ENCODE assay signal across 18 cellular contexts in genomic region chr5:76692274-76692540, GRCh38. TPM values are rescaled to one million over a fixed set of nuclear protein-coding genes. Genes with fewer than 3 reads are reported as not detected.
DNase-seq lines count a peak whose midpoint lies in the region; ATAC-seq and TF ChIP-seq lines count a peak whose summit lies in the region.
"Had no signal": no experiment of that assay in that cellular context is flagged by ENCODE, and none has a peak within 500 bp of the region (broad histone marks: within the 10 kb centered on the region; RNA-seq: fewer than 3 reads in every experiment).

No MANE protein-coding gene starts in this region.

- H3K9me3 ChIP-seq in AG04450 (ENCODE audit: control insufficient read depth, insufficient read depth, low read length) = no peaks in the 10 kb centered on the region
- H3K9me3 ChIP-seq in ascending aorta = no peaks in the 10 kb centered on the region
- H3K9me3 ChIP-seq: BLaER1 treated with 17β-estradiol and CSF1 and Interleukin-3, amounts not matched to agents 10 nM and 100 nM; gastrocnemius medialis had no signal

- CTCF ChIA-PET in AG04450 (lab: Charles Lee) = interaction anchor here (0.8 to 1.7 kb wide), 2 partner anchors 23 to 82 kb away, joined by 4 to 6 read pairs; no protein-coding TSS in a partner anchor

- H3K27me3 Mint-ChIP-seq in HFFc6 (ENCODE audit: insufficient read depth) (no peaks in the 10 kb centered on the region; the same call in 1 of the 2 replicates), nephron (ENCODE audit: low read depth) (no peaks in the 10 kb centered on the region)
- no peaks in the 10 kb centered on the region for H3K27me3 Mint-ChIP-seq in dendritic cell treated with granulocyte-macrophage colony-stimulating factor and Interleukin-4, amounts not matched to agents 40 ng/mL and 50 ng/mL, for 4 days

- DNase-seq in AG04450 (ENCODE audit: low read depth, low spot score) = no peak
- no peak for DNase-seq in HFFc6
- DNase-seq in ascending aorta (ENCODE audit: low spot score in 2 of 2) = no peak
- DNase-seq: activated CD4-positive, CD25-positive, alpha-beta regulatory T cell treated with anti-CD3 and anti-CD28 coated beads, Interleukin-2, amount 50 U/mL, for 72 hours; cerebellar nuclear complex; DMS153; gastrocnemius medialis; NCI-H146; NCI-H345; NK-92 treated with Interleukin-12 subunit alpha and Interleukin-12 subunit beta, amount 100 ng/mL, for 24 hours; SHP77; stimulated activated CD4-positive, alpha-beta T cell treated with anti-CD3 and anti-CD28 coated beads, Interleukin-4, amount 100 ng/mL, for 4 hours had no signal

- POLR2A ChIA-PET in AG04450 (lab: Yijun Ruan, JAX) = interaction anchor here (1.2 kb wide), 1 partner anchor 127 kb away, joined by 6 read pairs; the partner anchor contains the start of gene F2RL1

- H3K4me1 ChIP-seq in ascending aorta = peaks cover 0 to 18% of the 10 kb centered on the region in 2 donors

- H3K9me3 Mint-ChIP-seq in HFFc6 (no peaks in the 10 kb centered on the region), nephron (no peaks in the 10 kb centered on the region)
- H3K9me3 Mint-ChIP-seq in dendritic cell treated with granulocyte-macrophage colony-stimulating factor and Interleukin-4, amounts not matched to agents 40 ng/mL and 50 ng/mL, for 4 days = no peaks in the 10 kb centered on the region

- intact Hi-C loops in dendritic cell treated with granulocyte-macrophage colony-stimulating factor and Interleukin-4, amounts not matched to agents 40 ng/mL and 50 ng/mL, for 4 days (cut with micrococcal nuclease) = no loop called here
- intact Hi-C loops in ascending aorta (cut with DNase I) = no loop called here

- H3K36me3 ChIP-seq in ascending aorta = no peaks in the 10 kb centered on the region
- H3K36me3 ChIP-seq: gastrocnemius medialis had no signal

- H3K4me1 Mint-ChIP-seq in HFFc6 (ENCODE audit: low read depth) (peaks cover 79% of the 10 kb centered on the region), nephron (peaks cover 52% of the 10 kb centered on the region)
- no peaks in the 10 kb centered on the region for H3K4me1 Mint-ChIP-seq in dendritic cell treated with granulocyte-macrophage colony-stimulating factor and Interleukin-4, amounts not matched to agents 40 ng/mL and 50 ng/mL, for 4 days (ENCODE audit: low read depth)

- H3K27ac ChIP-seq in AG04450 (ENCODE audit: low read depth, low read length) (peak overlapping the region; percentile 43), ascending aorta (no peak overlapping the region)
- H3K27ac ChIP-seq: BLaER1 treated with 17β-estradiol and CSF1 and Interleukin-3, amounts not matched to agents 10 nM and 100 nM had no signal

- peak overlapping the region; percentile 90 for H3K27ac Mint-ChIP-seq in HFFc6
- H3K27ac Mint-ChIP-seq in dendritic cell treated with granulocyte-macrophage colony-stimulating factor and Interleukin-4, amounts not matched to agents 40 ng/mL and 50 ng/mL, for 4 days = no peak overlapping the region
- H3K27ac Mint-ChIP-seq in nephron = peak overlapping the region; percentile 81 to 93 (median 92)

- no peak overlapping the region for H3K4me3 ChIP-seq in AG04450 (ENCODE audit: low read depth, low read length)
- no peak overlapping the region for H3K4me3 ChIP-seq in ascending aorta
- H3K4me3 ChIP-seq: BLaER1 treated with 17β-estradiol and CSF1 and Interleukin-3, amounts not matched to agents 10 nM and 100 nM; gastrocnemius medialis had no signal

- H3K27me3 ChIP-seq in AG04450 (ENCODE audit: control insufficient read depth, insufficient read depth, low read length) (no peaks in the 10 kb centered on the region), ascending aorta (no peaks in the 10 kb centered on the region)
- H3K27me3 ChIP-seq: BLaER1 treated with 17β-estradiol and CSF1 and Interleukin-3, amounts not matched to agents 10 nM and 100 nM; gastrocnemius medialis had no signal

- TF ChIP-seq CTCF in AG04450 (IDR thresholded peaks at IDR 0.05; ENCODE audit: low read depth, low read length) (no peak), HFFc6 (IDR thresholded peaks at IDR 0.05) (no peak), nephron (IDR thresholded peaks at IDR 0.05; ENCODE audit: unreplicated experiment in 3 of 3) (no peak), ascending aorta (IDR thresholded peaks at IDR 0.05) (no peak)

- H3K4me3 Mint-ChIP-seq in HFFc6 = peak overlapping the region; percentile 58
- H3K4me3 Mint-ChIP-seq in dendritic cell treated with granulocyte-macrophage colony-stimulating factor and Interleukin-4, amounts not matched to agents 40 ng/mL and 50 ng/mL, for 4 days = peak overlapping the region; percentile 30
- no peak overlapping the region for H3K4me3 Mint-ChIP-seq in nephron

- ATAC-seq in GM21528 (IDR thresholded peaks at IDR 0.05; ENCODE audit: low FRiP score, unreplicated experiment) (no peak), GM21526 (IDR thresholded peaks at IDR 0.05; ENCODE audit: low FRiP score, unreplicated experiment) (no peak)
- ATAC-seq: gastrocnemius medialis, sciatic nerve had no signal

- H3K36me3 Mint-ChIP-seq in HFFc6 (ENCODE audit: low read depth) = no peaks in the 10 kb centered on the region
- peaks cover 73% of the 10 kb centered on the region for H3K36me3 Mint-ChIP-seq in dendritic cell treated with granulocyte-macrophage colony-stimulating factor and Interleukin-4, amounts not matched to agents 40 ng/mL and 50 ng/mL, for 4 days (ENCODE audit: low read depth)
- H3K36me3 Mint-ChIP-seq in nephron (ENCODE audit: low read depth) = peaks cover 19% of the 10 kb centered on the region

RNA-seq across cellular contexts. Expression of gene F2R, which starts 23.7 kb away (rescaled TPM):
- polyA plus RNA-seq in AG04450 (2011; rRNA removed) = 289 and 324 TPM in 2 replicates
- polyA minus RNA-seq in AG04450 (2011; rRNA and poly(A)+ RNA removed) = 188 and 199 TPM in 2 replicates
- 10 to 100 TPM; 47.0 to 73.5 (median 65.5) TPM for total RNA-seq in HFFc6 (2021; fragmentation: NEBNext Ultra II Directional; extraction: Animal tissue kit (Norgen Biotek cat#: 25700))
- total RNA-seq in ascending aorta = 131 TPM

Comparison
In these comparisons a context has a peak if more than half of its experiments do, and no peak if none do; other contexts are left out.
1. H3K4me3 Mint-ChIP-seq: peak in HFFc6 (single experiment) and dendritic cell treated with granulocyte-macrophage colony-stimulating factor and Interleukin-4, amounts not matched to agents 40 ng/mL and 50 ng/mL, for 4 days (single experiment); none in nephron (0 of 3).